Comparison of ENCODE assay signal across 19 cellular contexts in genomic region chr13:81140675-81141074, GRCh38.
"Had no signal": no experiment of that assay in that cellular context is flagged by ENCODE, and none has a peak within 500 bp of the region (broad histone marks: within the 10 kb centered on the region; RNA-seq: fewer than 3 reads in every experiment).

No MANE protein-coding gene starts in this region.

- H3K4me3 ChIP-seq: left ventricle myocardium inferior, prostate gland, right atrium auricular region, tibial artery had no signal

- H3K36me3 ChIP-seq: left ventricle myocardium inferior, prostate gland, right atrium auricular region, tibial artery had no signal

- H3K27ac ChIP-seq: left ventricle myocardium inferior, prostate gland, right atrium auricular region, tibial artery had no signal

- H3K9me3 ChIP-seq: left ventricle myocardium inferior, prostate gland, right atrium auricular region, tibial artery had no signal

- H3K4me1 ChIP-seq: left ventricle myocardium inferior, prostate gland, right atrium auricular region, tibial artery had no signal

- DNase-seq: activated CD4-positive, alpha-beta T cell treated with anti-CD3 and anti-CD28 coated beads for 48 hours; activated CD4-positive, CD25-positive, alpha-beta regulatory T cell; activated CD8-positive, alpha-beta T cell treated with anti-CD3 and anti-CD28 coated beads for 36 hours; activated naive CD4-positive, alpha-beta T cell; activated naive CD8-positive, alpha-beta T cell treated with anti-CD3 and anti-CD28 coated beads for 36 hours; activated T-cell treated with anti-CD3 and anti-CD28 coated beads, Interleukin-2, amount 50 U/mL, for 1 hour; amniotic stem cell; foreskin melanocyte; immature natural killer cell; kidney glomerular epithelial cell; left ventricle myocardium inferior; mammary epithelial cell; naive thymus-derived CD8-positive, alpha-beta T cell; occipital lobe; stimulated activated naive CD8-positive, alpha-beta T cell treated with anti-CD3 and anti-CD28 coated beads, Interleukin-15, Interleukin-2, amounts not matched to agents 100 U/mL and 50 U/mL, for 24 hours; substantia nigra; tibial artery had no signal

- H3K27me3 ChIP-seq: right atrium auricular region, tibial artery had no signal
